ENCODE assay signal across 21 cellular contexts in genomic region chr7:19939746-19940145, GRCh38.
DNase-seq lines count a peak whose midpoint lies in the region.
"Had no signal": no experiment of that assay in that cellular context is flagged by ENCODE, and none has a peak within 500 bp of the region (broad histone marks: within the 10 kb centered on the region; RNA-seq: fewer than 3 reads in every experiment).

No MANE protein-coding gene starts in this region.

- DNase-seq in EH (ENCODE audit: low read depth) (peak; percentile 29), RPMI7951 (ENCODE audit: low read depth) (peak; percentile 85), fibroblast of gingiva (ENCODE audit: low read depth) (peak; percentile 43), renal cortical epithelial cell (ENCODE audit: low read depth) (peak; percentile 92), SK-N-DZ (ENCODE audit: low spot score) (no peak), COLO668 (lab: John Stamatoyannopoulos, UW; ENCODE audit: unreplicated experiment) (no peak)
- no peak for DNase-seq in activated naive CD4-positive, alpha-beta T cell (lab: John Stamatoyannopoulos, UW)
- DNase-seq in activated T-helper 1 cell treated with anti-CD3 and anti-CD28 coated beads, Interleukin-12 subunit alpha, Interleukin-12 subunit beta, Interleukin-2, Interleukin-4 antibody, amounts not matched to agents 30 ng/mL and 10 ng/mL and 1 ng/mL, durations not matched to agents 14 hours and 24 hours and 36 hours (ENCODE audit: low spot score): no peak
- DNase-seq: activated CD8-positive, alpha-beta memory T cell treated with anti-CD3 and anti-CD28 coated beads for 24 hours; activated effector memory CD4-positive, alpha-beta T cell treated with anti-CD3 and anti-CD28 coated beads, Interleukin-2, amount 50 U/mL, for 16 hours; effector CD4-positive, alpha-beta T cell; H9; heart left ventricle; Karpas-422; naive B cell; NCI-H1694 treated with DMSO at 0.1 percent for 48 hours; NCI-H748 treated with DMSO at 0.1 percent for 48 hours; Right ventricle myocardium superior; stimulated activated CD4-positive, alpha-beta T cell treated with anti-CD3 and anti-CD28 coated beads, Interleukin-1b, Interleukin-23, amount 100 ng/mL, for 48 hours; transverse colon had no signal

- peaks cover 4% of the 10 kb centered on the region for H3K9me3 Mint-ChIP-seq in activated T-helper 1 cell treated with anti-CD3 and anti-CD28 coated beads, Interleukin-12 subunit alpha, Interleukin-12 subunit beta, Interleukin-2, Interleukin-4 antibody, amounts not matched to agents 30 ng/mL and 10 ng/mL and 1 ng/mL, durations not matched to agents 14 hours and 24 hours and 36 hours

- no peak overlapping the region for H3K27ac Mint-ChIP-seq in activated T-helper 1 cell treated with anti-CD3 and anti-CD28 coated beads, Interleukin-12 subunit alpha, Interleukin-12 subunit beta, Interleukin-2, Interleukin-4 antibody, amounts not matched to agents 30 ng/mL and 10 ng/mL and 1 ng/mL, durations not matched to agents 14 hours and 24 hours and 36 hours
- H3K27ac Mint-ChIP-seq: brain, naive B cell had no signal

- intact Hi-C loops in activated T-helper 1 cell treated with anti-CD3 and anti-CD28 coated beads, Interleukin-12 subunit alpha, Interleukin-12 subunit beta, Interleukin-2, Interleukin-4 antibody, amounts not matched to agents 30 ng/mL and 10 ng/mL and 1 ng/mL, durations not matched to agents 14 hours and 24 hours and 36 hours (cut with micrococcal nuclease): no loop called here

- no peaks in the 10 kb centered on the region for H3K36me3 Mint-ChIP-seq in activated T-helper 1 cell treated with anti-CD3 and anti-CD28 coated beads, Interleukin-12 subunit alpha, Interleukin-12 subunit beta, Interleukin-2, Interleukin-4 antibody, amounts not matched to agents 30 ng/mL and 10 ng/mL and 1 ng/mL, durations not matched to agents 14 hours and 24 hours and 36 hours (ENCODE audit: low read depth)
- H3K36me3 Mint-ChIP-seq: brain had no signal

- H3K4me3 Mint-ChIP-seq in activated T-helper 1 cell treated with anti-CD3 and anti-CD28 coated beads, Interleukin-12 subunit alpha, Interleukin-12 subunit beta, Interleukin-2, Interleukin-4 antibody, amounts not matched to agents 30 ng/mL and 10 ng/mL and 1 ng/mL, durations not matched to agents 14 hours and 24 hours and 36 hours: no peak overlapping the region
- H3K4me3 Mint-ChIP-seq: brain, H9, naive B cell had no signal

- H3K27me3 Mint-ChIP-seq in activated T-helper 1 cell treated with anti-CD3 and anti-CD28 coated beads, Interleukin-12 subunit alpha, Interleukin-12 subunit beta, Interleukin-2, Interleukin-4 antibody, amounts not matched to agents 30 ng/mL and 10 ng/mL and 1 ng/mL, durations not matched to agents 14 hours and 24 hours and 36 hours (ENCODE audit: insufficient read depth): no peaks in the 10 kb centered on the region
- H3K27me3 Mint-ChIP-seq: brain, naive B cell had no signal

- no peaks in the 10 kb centered on the region for H3K4me1 Mint-ChIP-seq in activated T-helper 1 cell treated with anti-CD3 and anti-CD28 coated beads, Interleukin-12 subunit alpha, Interleukin-12 subunit beta, Interleukin-2, Interleukin-4 antibody, amounts not matched to agents 30 ng/mL and 10 ng/mL and 1 ng/mL, durations not matched to agents 14 hours and 24 hours and 36 hours (ENCODE audit: low read depth)
- H3K4me1 Mint-ChIP-seq: brain, naive B cell had no signal

Comparison
In these comparisons a context has a peak if more than half of its experiments do, and no peak if none do; other contexts are left out.
1. DNase-seq: peak in EH (single experiment), RPMI7951 (single experiment), fibroblast of gingiva (single experiment) and renal cortical epithelial cell (single experiment); none in activated naive CD4-positive, alpha-beta T cell (0 of 4), activated T-helper 1 cell treated with anti-CD3 and anti-CD28 coated beads, Interleukin-12 subunit alpha, Interleukin-12 subunit beta, Interleukin-2, Interleukin-4 antibody, amounts not matched to agents 30 ng/mL and 10 ng/mL and 1 ng/mL, durations not matched to agents 14 hours and 24 hours and 36 hours (single experiment), SK-N-DZ (single experiment) and COLO668 (single experiment).